In genomic region chr16:64996641-64997040, GRCh38 we compare ENCODE assay signal across 20 cellular contexts.
DNase-seq lines count a peak whose midpoint lies in the region; ATAC-seq and TF ChIP-seq lines count a peak whose summit lies in the region.
"Had no signal": no experiment of that assay in that cellular context is flagged by ENCODE, and none has a peak within 500 bp of the region (broad histone marks: within the 10 kb centered on the region; RNA-seq: fewer than 3 reads in every experiment).

No MANE protein-coding gene starts in this region.

- TF ChIP-seq CTCF in mucosa of descending colon (IDR thresholded peaks at IDR 0.05), result no peak

- intact Hi-C loops in mucosa of descending colon (cut with DNase I, micrococcal nuclease), result no loop called here

- H3K4me3 ChIP-seq in mucosa of descending colon, result no peak overlapping the region
- H3K4me3 ChIP-seq: K562, SK-N-MC had no signal

- H3K36me3 ChIP-seq in mucosa of descending colon (ENCODE audit: low read depth), result no peaks in the 10 kb centered on the region

- H3K4me1 ChIP-seq in mucosa of descending colon (ENCODE audit: low read depth), result peaks cover 3% of the 10 kb centered on the region

- peak; percentile 68 for ATAC-seq in mucosa of descending colon
- ATAC-seq in GM18858 (IDR thresholded peaks at IDR 0.05; ENCODE audit: unreplicated experiment), result no peak
- ATAC-seq: HepG2, K562, PC-3, T-helper 17 cell had no signal

- H3K9me3 ChIP-seq in mucosa of descending colon, result no peaks in the 10 kb centered on the region

- DNase-seq in NCI-H2081 (lab: John Stamatoyannopoulos, UW) (peak; percentile 33 to 73), NCI-H2081 treated with DMSO at 0.1 percent for 48 hours (lab: John Stamatoyannopoulos, UW) (no peak), NCI-H2029 (lab: John Stamatoyannopoulos, UW) (peak; percentile 3), NCI-H748 treated with DMSO at 0.1 percent for 48 hours (lab: John Stamatoyannopoulos, UW) (peak; percentile 71), mucosa of descending colon (peak in 1 of 3 donors; percentile 5), KG1 (lab: John Stamatoyannopoulos, UW) (no peak)
- DNase-seq in NK-92 treated with Interleukin-12 subunit alpha and Interleukin-12 subunit beta, amount 100 ng/mL, for 24 hours (lab: John Stamatoyannopoulos, UW), result no peak
- DNase-seq: GOT3, HCEC 1CT, NCI-H1105, NCI-H1694, NCI-H446, PC-3, Right ventricle myocardium superior, SW 1271, T-helper 17 cell had no signal

Comparison
In these comparisons a context has a peak if more than half of its experiments do, and no peak if none do; other contexts are left out.
1. DNase-seq: peak in NCI-H2081 (2 of 2), NCI-H2029 (single experiment) and NCI-H748 treated with DMSO at 0.1 percent for 48 hours (single experiment); none in NCI-H2081 treated with DMSO at 0.1 percent for 48 hours (single experiment), KG1 (single experiment) and NK-92 treated with Interleukin-12 subunit alpha and Interleukin-12 subunit beta, amount 100 ng/mL, for 24 hours (single experiment).